9 cellular contexts compared by ENCODE assay signal in the genomic region with DNA sequence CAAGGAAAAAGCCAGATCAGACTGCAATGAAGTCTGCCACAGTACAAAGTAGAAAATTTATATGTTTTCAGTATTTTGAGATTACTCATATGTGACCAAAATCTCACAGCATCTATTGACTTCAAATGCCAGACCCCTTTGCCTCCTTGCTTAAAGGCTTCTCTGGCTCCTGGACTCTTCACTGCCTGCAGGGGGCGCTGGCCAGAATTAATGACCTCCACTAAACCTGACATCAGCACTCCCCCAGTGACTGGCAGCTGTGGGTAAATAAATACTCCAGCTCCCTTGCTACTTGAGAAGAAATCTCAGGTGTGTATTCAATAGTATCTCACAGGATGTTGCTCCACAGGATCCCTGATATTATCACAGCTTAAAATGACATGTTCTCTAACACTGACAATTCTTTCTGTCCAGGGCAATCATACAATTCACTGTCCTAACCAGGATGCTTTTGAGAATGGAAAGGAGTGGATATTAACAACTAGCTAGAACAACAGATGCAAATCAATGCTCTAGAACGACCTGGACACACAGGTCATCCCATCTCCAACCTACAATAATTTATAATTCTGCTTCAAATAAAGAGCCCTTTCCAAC. TPM values are rescaled to one million over a fixed set of nuclear protein-coding genes. Genes with fewer than 3 reads are reported as not detected.
DNase-seq lines count a peak whose midpoint lies in the region; TF ChIP-seq lines count a peak whose summit lies in the region.
"Had no signal": no experiment of that assay in that cellular context is flagged by ENCODE, and none has a peak within 500 bp of the region (broad histone marks: within the 10 kb centered on the region; RNA-seq: fewer than 3 reads in every experiment).

No MANE protein-coding gene starts in this region.

- peaks cover 34% of the 10 kb centered on the region for H3K36me3 Mint-ChIP-seq in mesothelial cell of epicardium

- H3K4me1 Mint-ChIP-seq in mesothelial cell of epicardium, result peaks cover 11% of the 10 kb centered on the region

- no peak overlapping the region for H3K4me3 ChIP-seq in choroid plexus epithelial cell (ENCODE audit: low read depth, low read length)
- H3K4me3 ChIP-seq in suprapubic skin, result no peak overlapping the region
- H3K4me3 ChIP-seq: BLaER1 treated with 17β-estradiol and CSF1 and Interleukin-3, amounts not matched to agents 10 nM and 100 nM had no signal

- no peak overlapping the region for H3K27ac ChIP-seq in suprapubic skin
- H3K27ac ChIP-seq: BLaER1 treated with 17β-estradiol and CSF1 and Interleukin-3, amounts not matched to agents 10 nM and 100 nM had no signal

- peaks cover 18% of the 10 kb centered on the region for H3K4me1 ChIP-seq in suprapubic skin

- no peak for TF ChIP-seq POLR2A in suprapubic skin (IDR thresholded peaks at IDR 0.05)

- no peaks in the 10 kb centered on the region for H3K9me3 Mint-ChIP-seq in mesothelial cell of epicardium

- H3K36me3 ChIP-seq in suprapubic skin, result peaks cover 70% of the 10 kb centered on the region

- 48% methylated on average over 2 of the region's 2 CpGs for WGBS in suprapubic skin

- H3K27me3 ChIP-seq in suprapubic skin, result no peaks in the 10 kb centered on the region
- H3K27me3 ChIP-seq: BLaER1 treated with 17β-estradiol and CSF1 and Interleukin-3, amounts not matched to agents 10 nM and 100 nM had no signal

- peak; percentile 89 for TF ChIP-seq CTCF in choroid plexus epithelial cell (conservative IDR thresholded peaks at IDR 0.05; ENCODE audit: low read depth, low read length)
- peak; percentile 56 for TF ChIP-seq CTCF in mesothelial cell of epicardium (IDR thresholded peaks at IDR 0.05; ENCODE audit: unreplicated experiment)
- TF ChIP-seq CTCF in suprapubic skin (IDR thresholded peaks at IDR 0.05), result peak; percentile 35 to 64

- H3K27me3 Mint-ChIP-seq in mesothelial cell of epicardium (ENCODE audit: low read depth), result no peaks in the 10 kb centered on the region

- no peak overlapping the region for H3K4me3 Mint-ChIP-seq in mesothelial cell of epicardium

- H3K9me3 ChIP-seq in suprapubic skin, result no peaks in the 10 kb centered on the region
- H3K9me3 ChIP-seq: BLaER1 treated with 17β-estradiol and CSF1 and Interleukin-3, amounts not matched to agents 10 nM and 100 nM had no signal

- no peak for TF ChIP-seq EP300 in suprapubic skin (IDR thresholded peaks at IDR 0.05)

- peak overlapping the region; percentile 32 for H3K27ac Mint-ChIP-seq in mesothelial cell of epicardium

- DNase-seq in NCI-H446 (lab: John Stamatoyannopoulos, UW) (peak; percentile 6 to 25), NCI-H446 treated with DMSO at 0.1 percent for 48 hours (lab: John Stamatoyannopoulos, UW) (no peak), NCI-H2227 treated with DMSO at 0.1 percent for 48 hours (lab: John Stamatoyannopoulos, UW) (peak; percentile 41), choroid plexus epithelial cell (ENCODE audit: low read depth) (peak; percentile 76), mesothelial cell of epicardium (ENCODE audit: low spot score in 2 of 2, unreplicated experiment in 2 of 2) (no peak), suprapubic skin (ENCODE audit: low spot score in 2 of 2) (peak in 1 of 2 donors; percentile 70), inferior parietal cortex (ENCODE audit: extremely low spot score) (no peak)
- DNase-seq in activated CD4-positive, CD25-positive, alpha-beta regulatory T cell treated with anti-CD3 and anti-CD28 coated beads, Interleukin-2, amount 50 U/mL, for 16 hours (ENCODE audit: low read depth, low spot score), result peak; percentile 40

RNA-seq across cellular contexts. Expression of gene BECN1, which starts 4.0 kb away (rescaled TPM):
- 54.5 to 55.8 TPM (median 55.2 TPM) in 3 replicates for total RNA-seq in mesothelial cell of epicardium
- total RNA-seq in suprapubic skin, result 100 to 1,000 TPM in 3 of 4 donors, 10 to 100 TPM in 1; 81.3 to 133 (median 104) TPM

RNA-seq across cellular contexts. Expression of gene PSME3, which starts 13.2 kb away (rescaled TPM):
- total RNA-seq in mesothelial cell of epicardium, result 88.7 to 92.8 TPM (median 92.0 TPM) in 3 replicates
- 100 to 1,000 TPM in 1 of 4 donors, 10 to 100 TPM in 3; 47.0 to 106 (median 82.8) TPM for total RNA-seq in suprapubic skin

RNA-seq across cellular contexts. Expression of gene CNTD1, which starts 21.4 kb away (rescaled TPM):
- 0.09 to 0.14 TPM in 2 of 3 replicates, not detected in the other for total RNA-seq in mesothelial cell of epicardium
- total RNA-seq in suprapubic skin, result under 1 TPM in 1 of 4 donors, not detected in 3; 0.42 TPM

RNA-seq across cellular contexts. Expression of gene COA3, which starts 21.5 kb away (rescaled TPM):
- total RNA-seq in mesothelial cell of epicardium (52.4 to 57.4 TPM (median 54.3 TPM) in 3 replicates), suprapubic skin (10 to 100 TPM; 32.7 to 59.1 (median 49.5) TPM)

RNA-seq across cellular contexts. Expression of gene AOC2, which starts 24.3 kb away (rescaled TPM):
- total RNA-seq in mesothelial cell of epicardium, result 3.0 to 3.8 TPM (median 3.4 TPM) in 3 replicates
- 1 to 10 TPM in 3 of 4 donors, under 1 TPM in 1; 0.64 to 5.5 (median 2.1) TPM for total RNA-seq in suprapubic skin

Comparison
In these comparisons a context has a peak if more than half of its experiments do, and no peak if none do; other contexts are left out.
1. DNase-seq: peak in NCI-H446 (2 of 2), NCI-H2227 treated with DMSO at 0.1 percent for 48 hours (single experiment), activated CD4-positive, CD25-positive, alpha-beta regulatory T cell treated with anti-CD3 and anti-CD28 coated beads, Interleukin-2, amount 50 U/mL, for 16 hours (single experiment) and choroid plexus epithelial cell (single experiment); none in NCI-H446 treated with DMSO at 0.1 percent for 48 hours (single experiment), mesothelial cell of epicardium (0 of 2) and inferior parietal cortex (single experiment).
2. Peak in every context shown above with its lines, with median percentiles within 50 percentile points of each other: CTCF ChIP-seq.